ENCODE assay signal across 16 cellular contexts in genomic region chr9:109811876-109812275, GRCh38.
"Had no signal": no experiment of that assay in that cellular context is flagged by ENCODE, and none has a peak within 500 bp of the region (broad histone marks: within the 10 kb centered on the region; RNA-seq: fewer than 3 reads in every experiment).

No MANE protein-coding gene starts in this region.

- DNase-seq: activated CD4-positive, alpha-beta T cell treated with anti-CD3 and anti-CD28 coated beads, Interleukin-2, amount 50 U/mL, for 1 hour; activated CD4-positive, CD25-positive, alpha-beta regulatory T cell treated with anti-CD3 and anti-CD28 coated beads, Interleukin-2, amount 50 U/mL, for 72 hours; activated CD8-positive, alpha-beta memory T cell treated with anti-CD3 and anti-CD28 coated beads for 24 hours; activated gamma-delta T cell treated with Interleukin-2 at 50 U/mL for 16 hours; central memory CD4-positive, alpha-beta T cell; foreskin keratinocyte; glutamatergic neuron; left ventricle myocardium superior; stimulated activated CD4-positive, alpha-beta T cell treated with anti-CD3 and anti-CD28 coated beads, Interleukin-4, amount 100 ng/mL, for 24 hours; stomach; T-helper 17 cell had no signal

- H3K27ac ChIP-seq: foreskin keratinocyte, prostate gland, stomach, VCaP had no signal

- H3K4me3 ChIP-seq: prostate gland, stomach had no signal

- ATAC-seq: activated naive CD4-positive, alpha-beta T cell treated with anti-CD3 and anti-CD28 coated beads, Interleukin-2, amount 50 U/mL, for 72 hours; foreskin keratinocyte; left ventricle myocardium superior; sciatic nerve; stimulated activated effector memory CD8-positive, alpha-beta T cell treated with anti-CD3 and anti-CD28 coated beads, Interleukin-12 subunit alpha, Interleukin-12 subunit beta, amount 100 ng/mL, for 72 hours; T-helper 17 cell had no signal
